In the genomic region with DNA sequence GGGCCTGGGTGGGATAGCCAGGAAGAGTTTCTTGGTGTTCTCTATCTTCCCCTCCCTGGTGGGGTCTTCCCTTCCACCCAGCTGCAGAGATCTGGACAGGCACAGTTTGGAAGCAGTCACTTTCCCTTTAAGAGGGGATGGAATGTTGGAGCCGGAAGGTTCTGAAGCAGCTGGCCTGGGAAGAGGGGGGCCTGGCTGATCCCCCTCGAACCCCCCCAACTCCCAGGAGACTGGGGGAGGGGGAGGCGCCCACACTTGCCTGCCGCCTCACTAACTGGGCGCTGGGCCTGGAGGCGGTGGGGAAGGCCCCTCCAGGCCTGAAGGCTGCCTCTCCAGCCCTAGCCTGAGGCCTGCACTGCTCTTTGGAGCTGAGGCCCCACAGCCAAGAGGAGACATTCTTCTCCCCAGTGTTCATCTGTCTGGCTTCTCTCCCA, we compare ENCODE assay signal across 8 cellular contexts. TPM values are rescaled to one million over a fixed set of nuclear protein-coding genes. Genes with fewer than 3 reads are reported as not detected.
DNase-seq lines count a peak whose midpoint lies in the region; ATAC-seq, FAIRE-seq and TF ChIP-seq lines count a peak whose summit lies in the region.

No MANE protein-coding gene starts in this region.

- peak overlapping the region; percentile 96 for H3K4me3 Mint-ChIP-seq in astrocyte (ENCODE audit: unreplicated experiment)

- no peak for ATAC-seq in HG03439 (IDR thresholded peaks at IDR 0.05; ENCODE audit: unreplicated experiment)

- H3K27ac ChIP-seq in DOHH2 (ENCODE audit: low read depth, low read length) (peak overlapping the region; percentile 53; the same call in 1 of the 2 replicates), astrocyte (ENCODE audit: low read depth, low read length) (peak overlapping the region; percentile 75)

- H3K36me3 ChIP-seq in DOHH2 (ENCODE audit: control insufficient read depth, low read length) (peaks cover 12% of the 10 kb centered on the region), astrocyte (ENCODE audit: insufficient read depth, low read length) (peaks cover 4% of the 10 kb centered on the region)

- H3K9me2 ChIP-seq in DOHH2 (replicated peaks; ENCODE audit: control insufficient read depth, low read length): no peaks in the 10 kb centered on the region

- TF ChIP-seq CTCF in DOHH2 (IDR thresholded peaks at IDR 0.05; ENCODE audit: low read depth, low read length, poor library complexity, severe bottlenecking): no peak
- TF ChIP-seq CTCF in astrocyte (IDR thresholded peaks at IDR 0.05; ENCODE audit: insufficient read depth, low read depth, low read length): no peak

- H3K4me1 Mint-ChIP-seq in astrocyte (ENCODE audit: low read depth, unreplicated experiment): peaks cover 18% of the 10 kb centered on the region

- H3K9me3 ChIP-seq in DOHH2 (ENCODE audit: control insufficient read depth, insufficient read depth, low read length) (no peaks in the 10 kb centered on the region), astrocyte (ENCODE audit: insufficient read depth, low read depth, low read length) (no peaks in the 10 kb centered on the region)

- DNase-seq in LHCN-M2 (ENCODE audit: low read depth): peak; percentile 75
- DNase-seq in astrocyte (ENCODE audit: low read depth): peak; percentile 36
- peak; percentile 56 to 57 for DNase-seq in hippocampal formation (lab: John Stamatoyannopoulos, UW)
- peak; percentile 50 for DNase-seq in putamen (ENCODE audit: low spot score)
- no peak for DNase-seq in activated effector memory CD4-positive, alpha-beta T cell treated with Interleukin-2 at 50 U/mL for 16 hours
- DNase-seq in amniotic stem cell (lab: John Stamatoyannopoulos, UW): no peak

- H3K4me1 ChIP-seq in DOHH2 (ENCODE audit: control insufficient read depth, low read length): peaks cover 35% of the 10 kb centered on the region
- peaks cover 28% of the 10 kb centered on the region for H3K4me1 ChIP-seq in astrocyte (ENCODE audit: insufficient read depth, low read length)

- no peaks in the 10 kb centered on the region for H3K9me3 Mint-ChIP-seq in astrocyte (ENCODE audit: unreplicated experiment)

- H3K36me3 Mint-ChIP-seq in astrocyte (ENCODE audit: low read depth, unreplicated experiment): peaks cover 2% of the 10 kb centered on the region

- peak overlapping the region; percentile 99 for H3K4me3 ChIP-seq in DOHH2 (ENCODE audit: low read length)
- peak overlapping the region; percentile 92 for H3K4me3 ChIP-seq in astrocyte (ENCODE audit: insufficient read depth, low read depth, low read length)

- H3K4me2 ChIP-seq in DOHH2 (ENCODE audit: low read length): peak overlapping the region; percentile 82
- H3K4me2 ChIP-seq in astrocyte (ENCODE audit: low read length): peak overlapping the region; percentile 99

- peaks cover 52% of the 10 kb centered on the region for H3K79me2 ChIP-seq in DOHH2 (ENCODE audit: control insufficient read depth, low read length)
- H3K79me2 ChIP-seq in astrocyte (ENCODE audit: insufficient read depth, low read length): peaks cover 59% of the 10 kb centered on the region

- H3F3A ChIP-seq in DOHH2 (ENCODE audit: control insufficient read depth, insufficient read depth): peaks cover 12% of the 10 kb centered on the region

- peak overlapping the region; percentile 92 for H3K27ac Mint-ChIP-seq in astrocyte (ENCODE audit: unreplicated experiment)

- H3K27me3 Mint-ChIP-seq in astrocyte (ENCODE audit: low read depth, unreplicated experiment): no peaks in the 10 kb centered on the region

- peak overlapping the region; percentile 91 for H3K9ac ChIP-seq in astrocyte (ENCODE audit: low read length)

- H2AFZ ChIP-seq in astrocyte (ENCODE audit: low read depth, low read length): no peak overlapping the region

- FAIRE-seq in astrocyte (lab: Jason Lieb, UNC): no peak

- H4K20me1 ChIP-seq in DOHH2 (ENCODE audit: control insufficient read depth, insufficient read depth, low read depth, low read length) (0 out of 2 replicates have a peak, but pooled peaks cover 9% of the 10 kb centered on the region), astrocyte (ENCODE audit: insufficient read depth, low read length) (peaks cover 54% of the 10 kb centered on the region)

- no peaks in the 10 kb centered on the region for H3K27me3 ChIP-seq in DOHH2 (ENCODE audit: control insufficient read depth, low read length)
- H3K27me3 ChIP-seq in astrocyte (ENCODE audit: insufficient read depth, low read length): no peaks in the 10 kb centered on the region

RNA-seq across cellular contexts. Expression of a gene that starts 1.4 kb away (rescaled TPM):
- 50.1 and 63.5 TPM in 2 replicates for total RNA-seq in LHCN-M2 (2014; rRNA removed)
- 52.7 TPM for polyA plus RNA-seq in LHCN-M2 (2012)
- total RNA-seq in astrocyte: 107 and 110 TPM in 2 replicates

RNA-seq across cellular contexts. Expression of a gene that starts 18.1 kb away (rescaled TPM):
- total RNA-seq in LHCN-M2 (2014; rRNA removed) (569 and 621 TPM in 2 replicates), astrocyte (603 and 613 TPM in 2 replicates)
- polyA plus RNA-seq in LHCN-M2 (2012): 919 TPM

RNA-seq across cellular contexts. Expression of a gene that starts 21.4 kb away (rescaled TPM):
- total RNA-seq in LHCN-M2 (2014; rRNA removed) (35.4 and 40.8 TPM in 2 replicates), astrocyte (20.8 and 22.6 TPM in 2 replicates)
- 22.9 TPM for polyA plus RNA-seq in LHCN-M2 (2012)

RNA-seq across cellular contexts. Expression of a gene that starts 29.5 kb away (rescaled TPM):
- total RNA-seq in LHCN-M2 (2014; rRNA removed) (34.8 and 45.4 TPM in 2 replicates), astrocyte (61.1 and 70.9 TPM in 2 replicates)
- polyA plus RNA-seq in LHCN-M2 (2012): 40.7 TPM

RNA-seq across cellular contexts. Expression of a gene that starts 59.7 kb away (rescaled TPM):
- total RNA-seq in LHCN-M2 (2014; rRNA removed): not detected in 2 replicates
- polyA plus RNA-seq in LHCN-M2 (2012): 0.02 TPM
- total RNA-seq in astrocyte: not detected in 2 replicates

Comparison
In these comparisons a context has a peak if more than half of its experiments do, and no peak if none do; other contexts are left out.
1. DNase-seq: peak in LHCN-M2 (single experiment), astrocyte (single experiment), hippocampal formation (2 of 2) and putamen (single experiment); none in activated effector memory CD4-positive, alpha-beta T cell treated with Interleukin-2 at 50 U/mL for 16 hours (single experiment) and amniotic stem cell (single experiment).